ENCODE assay signal across 27 cellular contexts in genomic region chr14:81091139-81091538, GRCh38.
"Had no signal": no experiment of that assay in that cellular context is flagged by ENCODE, and none has a peak within 500 bp of the region (broad histone marks: within the 10 kb centered on the region; RNA-seq: fewer than 3 reads in every experiment).

No MANE protein-coding gene starts in this region.

- H3K4me1 ChIP-seq: Peyer's patch, SJSA1 had no signal

- H3K4me3 ChIP-seq: Peyer's patch, SJSA1 had no signal

- H3K36me3 ChIP-seq: Peyer's patch, SJSA1 had no signal

- H3K27ac ChIP-seq: Peyer's patch, SJSA1 had no signal

- H3K9me3 ChIP-seq: Peyer's patch, SJSA1, SK-N-SH had no signal

- H3K27me3 ChIP-seq: Peyer's patch, SJSA1 had no signal

- DNase-seq: Karpas-422, MM.1S, NCI-H1092, NCI-H1105, NCI-H1417 treated with DMSO at 0.1 percent for 48 hours, NCI-H1436 treated with DMSO at 0.1 percent for 48 hours, NCI-H1694 treated with DMSO at 0.1 percent for 48 hours, NCI-H187 treated with DMSO at 0.1 percent for 48 hours, NCI-H2029, NCI-H2081, NCI-H2171 treated with DMSO at 0.1 percent for 48 hours, NCI-H2227 treated with DMSO at 0.1 percent for 48 hours, NCI-H345, NCI-H446, NCI-H510A treated with DMSO at 0.1 percent for 48 hours, NCI-H524 treated with DMSO at 0.1 percent for 48 hours, NCI-H526 treated with DMSO at 0.1 percent for 48 hours, NCI-H774, PC-3, Peyer's patch, Right ventricle myocardium superior, RPMI8226, SHP77 treated with DMSO at 0.1 percent for 48 hours, SK-N-SH, SW 1271, T-helper 1 cell had no signal

- ATAC-seq: PC-3 had no signal
